Comparison of ENCODE assay signal across 7 cellular contexts in genomic region chr10:42192450-42192849, GRCh38.
A peak's percentile ranks its signal among the peaks of the same experiment; 100 is the strongest.
DNase-seq lines count a peak whose midpoint lies in the region; ATAC-seq and TF ChIP-seq lines count a peak whose summit lies in the region.
"Not testable (repeated sequence)": the region's sequence is repeated elsewhere in the genome, so short reads cannot be mapped to it uniquely, and the experiment has no call there.

No MANE protein-coding gene starts in this region.

- not testable (repeated sequence) for H3K27ac Mint-ChIP-seq in activated T-cell treated with anti-CD3 and anti-CD28 coated beads, Interleukin-2, amount 50 U/mL, for 72 hours

- H3K36me3 Mint-ChIP-seq in activated T-cell treated with anti-CD3 and anti-CD28 coated beads, Interleukin-2, amount 50 U/mL, for 72 hours (ENCODE audit: insufficient read depth in 2 of 2) = not testable (repeated sequence)

- ATAC-seq in activated T-cell treated with anti-CD3 and anti-CD28 coated beads, Interleukin-2, amount 50 U/mL, for 72 hours (replicated peaks in 1 of 2) = not testable (repeated sequence)

- TF ChIP-seq CTCF in DOHH2 (IDR thresholded peaks at IDR 0.05; ENCODE audit: low read depth, low read length, poor library complexity, severe bottlenecking) (peak; percentile 30), SU-DHL-6 (IDR thresholded peaks at IDR 0.05; ENCODE audit: insufficient read depth, low read length, poor library complexity, severe bottlenecking) (peak; percentile 12), kidney epithelial cell (IDR thresholded peaks at IDR 0.05; ENCODE audit: insufficient read depth, low read length, poor library complexity, severe bottlenecking) (peak; percentile 29)

- not testable (repeated sequence) for H3K4me3 ChIP-seq in DOHH2 (ENCODE audit: low read length); SU-DHL-6 (ENCODE audit: insufficient read depth, low read length, poor library complexity, severe bottlenecking); kidney epithelial cell (ENCODE audit: low read depth, low read length)

- H3K9me3 Mint-ChIP-seq in activated T-cell treated with anti-CD3 and anti-CD28 coated beads, Interleukin-2, amount 50 U/mL, for 72 hours = not testable (repeated sequence)

- not testable (repeated sequence) for H3K27me3 Mint-ChIP-seq in activated T-cell treated with anti-CD3 and anti-CD28 coated beads, Interleukin-2, amount 50 U/mL, for 72 hours (ENCODE audit: low read depth)

- H3K27ac ChIP-seq in DOHH2 (ENCODE audit: low read depth, low read length); SU-DHL-6 (ENCODE audit: low read depth, low read length): not testable (repeated sequence)

- H3K4me1 ChIP-seq in DOHH2 (ENCODE audit: control insufficient read depth, low read length) = not testable (repeated sequence)

- H3K4me1 Mint-ChIP-seq in activated T-cell treated with anti-CD3 and anti-CD28 coated beads, Interleukin-2, amount 50 U/mL, for 72 hours (ENCODE audit: low read depth) = not testable (repeated sequence)

- not testable (repeated sequence) for H3K9ac ChIP-seq in SU-DHL-6 (ENCODE audit: low read length)

- not testable (repeated sequence) for H3K27me3 ChIP-seq in DOHH2 (ENCODE audit: control insufficient read depth, low read length); SU-DHL-6 (ENCODE audit: low read length); kidney epithelial cell (ENCODE audit: control insufficient read depth, insufficient read depth, low read length)

- not testable (repeated sequence) for H3K4me3 Mint-ChIP-seq in activated T-cell treated with anti-CD3 and anti-CD28 coated beads, Interleukin-2, amount 50 U/mL, for 72 hours

- not testable (repeated sequence) for H3K79me2 ChIP-seq in DOHH2 (ENCODE audit: control insufficient read depth, low read length); SU-DHL-6 (ENCODE audit: insufficient read depth, low read length)

- H2AFZ ChIP-seq in SU-DHL-6 (ENCODE audit: low read depth, low read length, severe bottlenecking) = not testable (repeated sequence)

- DNase-seq in LHCN-M2 (ENCODE audit: low read depth) (peak; percentile 12), dermis blood vessel endothelial cell (peak; percentile 49), renal cortical epithelial cell (ENCODE audit: low read depth) (peak; percentile 11)
- DNase-seq in activated T-cell treated with anti-CD3 and anti-CD28 coated beads, Interleukin-2, amount 50 U/mL, for 72 hours = peak; percentile 7 to 18
- not testable (repeated sequence) for DNase-seq in kidney epithelial cell (ENCODE audit: low read depth)

- not testable (repeated sequence) for H3K36me3 ChIP-seq in DOHH2 (ENCODE audit: control insufficient read depth, low read length); SU-DHL-6 (ENCODE audit: low read length); kidney epithelial cell (ENCODE audit: control insufficient read depth, insufficient read depth, low read length)

- H3K9me3 ChIP-seq in DOHH2 (ENCODE audit: control insufficient read depth, insufficient read depth, low read length); SU-DHL-6 (ENCODE audit: insufficient read depth, low read length): not testable (repeated sequence)

- H3F3A ChIP-seq in DOHH2 (ENCODE audit: control insufficient read depth, insufficient read depth); SU-DHL-6 (ENCODE audit: insufficient read depth): not testable (repeated sequence)

- not testable (repeated sequence) for H3K9me2 ChIP-seq in DOHH2 (replicated peaks; ENCODE audit: control insufficient read depth, low read length); SU-DHL-6 (replicated peaks; ENCODE audit: insufficient read depth, low read length)

- not testable (repeated sequence) for H3K4me2 ChIP-seq in DOHH2 (ENCODE audit: low read length); SU-DHL-6 (ENCODE audit: low read depth, low read length, poor library complexity, severe bottlenecking)

- not testable (repeated sequence) for H4K20me1 ChIP-seq in DOHH2 (ENCODE audit: control insufficient read depth, insufficient read depth, low read depth, low read length); SU-DHL-6 (ENCODE audit: low read depth, low read length)
